Comparison of ENCODE assay signal across 8 cellular contexts in genomic region chr4:118278473-118279274, GRCh38.
DNase-seq lines count a peak whose midpoint lies in the region; ATAC-seq and TF ChIP-seq lines count a peak whose summit lies in the region.

No MANE protein-coding gene starts in this region.

- intact Hi-C loops in heart right ventricle (cut with DNase I): loop anchor here in 1 of 10 donors (10.0 kb wide), 1 partner anchor 406 kb away; the partner anchor contains the start of gene METTL14
- intact Hi-C loops in posterior cingulate gyrus (cut with DNase I): no loop called here
- intact Hi-C loops in upper lobe of right lung (cut with DNase I): no loop called here

- peak; percentile 88 for ATAC-seq in HG02852 (IDR thresholded peaks at IDR 0.05; ENCODE audit: unreplicated experiment)
- ATAC-seq in heart right ventricle: peak; percentile 97 to 100 (median 99)
- peak; percentile 99 for ATAC-seq in upper lobe of right lung

- TF ChIP-seq CTCF in GM13976 (IDR thresholded peaks at IDR 0.05; ENCODE audit: borderline replicate concordance, control extremely low read depth, extremely low read depth, insufficient read depth, missing control alignments): no peak
- no peak for TF ChIP-seq CTCF in heart right ventricle (IDR thresholded peaks at IDR 0.05)
- no peak for TF ChIP-seq CTCF in upper lobe of right lung (IDR thresholded peaks at IDR 0.05)

- 0 to 1% methylated on average over 55 to 56 of the region's 56 CpGs for WGBS in heart right ventricle, 2 donors

- DNase-seq in GM13976 (ENCODE audit: low spot score): peak; percentile 96
- DNase-seq in NCI-H1436 treated with DMSO at 0.1 percent for 48 hours (lab: John Stamatoyannopoulos, UW): peak; percentile 86
- peak; percentile 98 for DNase-seq in T follicular helper cell (ENCODE audit: low read depth)
- peak; percentile 91 for DNase-seq in amniotic epithelial cell (ENCODE audit: low read depth)
- DNase-seq in heart right ventricle: peak; percentile 93
- DNase-seq in posterior cingulate gyrus: peak; percentile 83 to 99 (median 90)
- peak; percentile 99 for DNase-seq in upper lobe of right lung

- H3K9me3 ChIP-seq in heart right ventricle: no peaks in the 10 kb centered on the region
- H3K9me3 ChIP-seq in upper lobe of right lung: no peaks in the 10 kb centered on the region

- H3K27me3 ChIP-seq in heart right ventricle (no peaks in the 10 kb centered on the region), upper lobe of right lung (no peaks in the 10 kb centered on the region)

- H3K4me1 ChIP-seq in heart right ventricle (peaks cover 3 to 39% (median 26%) of the 10 kb centered on the region in 9 donors), upper lobe of right lung (peaks cover 31% of the 10 kb centered on the region)

- in situ Hi-C loops in GM13976 (cut with MboI; ENCODE audit: low sequenced_read_pairs, unreplicated experiment): loop anchor here (25.0 kb wide), 1 partner anchor 409 kb away; the partner anchor contains the start of gene METTL14

- H3K4me3 ChIP-seq in heart right ventricle (peak overlapping the region; percentile 54 to 93 (median 80)), upper lobe of right lung (peak overlapping the region; percentile 76)

- H3K27ac ChIP-seq in heart right ventricle: peak overlapping the region; percentile 82 to 98 (median 93)
- H3K27ac ChIP-seq in upper lobe of right lung: peak overlapping the region; percentile 97

- H3K36me3 ChIP-seq in heart right ventricle (peaks cover 0 to 25% (median 0%) of the 10 kb centered on the region in 9 donors), upper lobe of right lung (peaks cover 10% of the 10 kb centered on the region)

Comparison
In these comparisons a context has a peak if more than half of its experiments do, and no peak if none do; other contexts are left out.
1. Peak in every context shown above with its lines: DNase-seq, ATAC-seq, H3K4me3 ChIP-seq and H3K27ac ChIP-seq.